In genomic region chr11:47587039-47587675, GRCh38 we compare ENCODE assay signal across 15 cellular contexts. TPM values are rescaled to one million over a fixed set of nuclear protein-coding genes. Genes with fewer than 3 reads are reported as not detected.
DNase-seq lines count a peak whose midpoint lies in the region; ATAC-seq and TF ChIP-seq lines count a peak whose summit lies in the region.
"Had no signal": no experiment of that assay in that cellular context is flagged by ENCODE, and none has a peak within 500 bp of the region (broad histone marks: within the 10 kb centered on the region; RNA-seq: fewer than 3 reads in every experiment).

No MANE protein-coding gene starts in this region.

- TF ChIP-seq POLR2A in right lobe of liver (IDR thresholded peaks at IDR 0.05) (no peak), suprapubic skin (IDR thresholded peaks at IDR 0.05) (no peak), thyroid gland (IDR thresholded peaks at IDR 0.05) (no peak)

- TF ChIP-seq CTCF in MCF 10A (IDR thresholded peaks at IDR 0.05; ENCODE audit: unreplicated experiment) = no peak
- TF ChIP-seq CTCF in mammary epithelial cell (conservative IDR thresholded peaks at IDR 0.05 in 1 of 2, IDR thresholded peaks at IDR 0.05 in 1 of 2; ENCODE audit: extremely low read depth in 1 of 2, insufficient read depth in 1 of 2, low read depth in 1 of 2, low read length in 2 of 2) = no peak
- no peak for TF ChIP-seq CTCF in right lobe of liver (IDR thresholded peaks at IDR 0.05)
- TF ChIP-seq CTCF in suprapubic skin (IDR thresholded peaks at IDR 0.05) = no peak
- no peak for TF ChIP-seq CTCF in thyroid gland (IDR thresholded peaks at IDR 0.05)

- no peak overlapping the region for H2AFZ ChIP-seq in mammary epithelial cell (ENCODE audit: low read depth, low read length)

- intact Hi-C loops in MCF 10A (cut with micrococcal nuclease) = no loop called here
- intact Hi-C loops in mammary epithelial cell (cut with micrococcal nuclease) = no loop called here
- intact Hi-C loops in right lobe of liver (cut with DNase I) = no loop called here
- intact Hi-C loops in thyroid gland (cut with DNase I) = no loop called here

- no peaks in the 10 kb centered on the region for H4K20me1 ChIP-seq in mammary epithelial cell (ENCODE audit: insufficient read depth, low read length)

- no peaks in the 10 kb centered on the region for H3K4me1 ChIP-seq in mammary epithelial cell (ENCODE audit: insufficient read depth, low read length)
- H3K4me1 ChIP-seq in right lobe of liver = no peaks in the 10 kb centered on the region
- peaks cover 25% of the 10 kb centered on the region for H3K4me1 ChIP-seq in suprapubic skin
- H3K4me1 ChIP-seq in thyroid gland = no peaks in the 10 kb centered on the region
- H3K4me1 ChIP-seq: SJSA1 had no signal

- no peaks in the 10 kb centered on the region for H3K27me3 Mint-ChIP-seq in MCF 10A (ENCODE audit: insufficient read depth, unreplicated experiment)
- H3K27me3 Mint-ChIP-seq: central memory CD8-positive, alpha-beta T cell had no signal

- peak; percentile 23 for DNase-seq in MCF 10A (ENCODE audit: unreplicated experiment)
- DNase-seq in mammary epithelial cell = no peak
- DNase-seq in SK-MEL-5 (ENCODE audit: low read depth, low spot score) = peak; percentile 93
- DNase-seq in right lobe of liver = no peak
- peak in 1 of 2 donors; percentile 76 for DNase-seq in suprapubic skin (ENCODE audit: low spot score in 2 of 2)
- no peak for DNase-seq in thyroid gland
- DNase-seq in NCI-H2029 (lab: John Stamatoyannopoulos, UW) = no peak
- DNase-seq: activated T-cell treated with anti-CD3 and anti-CD28 coated beads, Interleukin-2, amount 50 U/mL, for 24 hours; EL; NCI-H1417 treated with DMSO at 0.1 percent for 48 hours had no signal

- H3K4me2 ChIP-seq in mammary epithelial cell (ENCODE audit: insufficient read depth, low read depth, low read length) = no peak overlapping the region

- no peaks in the 10 kb centered on the region for H3K9me3 Mint-ChIP-seq in MCF 10A (ENCODE audit: unreplicated experiment)
- H3K9me3 Mint-ChIP-seq: activated T-cell treated with anti-CD3 and anti-CD28 coated beads, Interleukin-2, amount 50 U/mL, for 24 hours; central memory CD8-positive, alpha-beta T cell; stimulated activated naive CD8-positive, alpha-beta T cell treated with anti-CD3 and anti-CD28 coated beads, Interleukin-15, Interleukin-2, amounts not matched to agents 100 ng/mL and 50 ng/mL, for 24 hours had no signal

- dilution Hi-C loops in mammary epithelial cell (cut with HindIII; ENCODE audit: low sequenced_read_pairs) = no loop called here

- H3K36me3 ChIP-seq in mammary epithelial cell (ENCODE audit: insufficient read depth, low read length) (peaks cover 12% of the 10 kb centered on the region), right lobe of liver (peaks cover 0 to 30% (median 3%) of the 10 kb centered on the region in 4 donors), suprapubic skin (peaks cover 31% of the 10 kb centered on the region), thyroid gland (peaks cover 23 to 28% of the 10 kb centered on the region in 2 donors)

- POLR2A ChIA-PET in MCF 10A (lab: Yijun Ruan, JAX) = interaction anchor here (0.6 kb wide), 1 partner anchor 126 kb away, joined by 4 read pairs; no protein-coding TSS in a partner anchor

- H3K4me3 ChIP-seq in mammary epithelial cell (replicated peaks in 1 of 3; ENCODE audit: insufficient read depth in 1 of 3, low read depth in 2 of 3, low read length in 3 of 3) (no peak overlapping the region), right lobe of liver (no peak overlapping the region), suprapubic skin (peak overlapping the region; percentile 24), thyroid gland (replicated peaks in 1 of 3) (no peak overlapping the region)
- H3K4me3 ChIP-seq: SJSA1 had no signal

- H3K4me1 Mint-ChIP-seq in MCF 10A (ENCODE audit: insufficient read depth, unreplicated experiment) = peaks cover 9% of the 10 kb centered on the region
- H3K4me1 Mint-ChIP-seq: central memory CD8-positive, alpha-beta T cell had no signal

- BruUV-seq in MCF 10A (replicated peaks; lab: Mats Ljungman, UMichigan) = no TSS peak
- BruUV-seq in mammary epithelial cell (replicated peaks; lab: Mats Ljungman, UMichigan) = no TSS peak

- peak overlapping the region; percentile 14 for H3K27ac Mint-ChIP-seq in MCF 10A (ENCODE audit: low read depth, unreplicated experiment)
- H3K27ac Mint-ChIP-seq: activated T-cell treated with anti-CD3 and anti-CD28 coated beads, Interleukin-2, amount 50 U/mL, for 24 hours; stimulated activated naive CD8-positive, alpha-beta T cell treated with anti-CD3 and anti-CD28 coated beads, Interleukin-15, Interleukin-2, amounts not matched to agents 100 ng/mL and 50 ng/mL, for 24 hours had no signal

- H3K27ac ChIP-seq in mammary epithelial cell (ENCODE audit: insufficient read depth, low read depth, low read length) (no peak overlapping the region), right lobe of liver (no peak overlapping the region), suprapubic skin (peak overlapping the region; percentile 83), thyroid gland (no peak overlapping the region)
- H3K27ac ChIP-seq: SJSA1 had no signal

- 55% methylated on average over 5 of the region's 6 CpGs for WGBS in mammary epithelial cell (ENCODE audit: low coverage, missing lambda C conversion rate)
- 40% methylated on average over 4 of the region's 6 CpGs for WGBS in right lobe of liver (ENCODE audit: insufficient coverage, low coverage, low lambda C conversion rate, missing lambda C conversion rate)
- 49% methylated on average over 6 of the region's 6 CpGs for WGBS in suprapubic skin
- WGBS in thyroid gland, 2 donors = 68 to 71% methylated on average over 6 of the region's 6 CpGs

- in situ Hi-C loops in mammary epithelial cell (cut with MboI; ENCODE audit: low sequenced_read_pairs in 2 of 2) = no loop called here
- in situ Hi-C loops in SK-MEL-5 (cut with HindIII; ENCODE audit: low pct_unique_long_range_greater_than_20kb, low sequenced_read_pairs) = no loop called here

- H3K9me3 ChIP-seq in mammary epithelial cell (replicated peaks; ENCODE audit: insufficient read depth, low read length) = no peaks in the 10 kb centered on the region
- no peaks in the 10 kb centered on the region for H3K9me3 ChIP-seq in right lobe of liver
- H3K9me3 ChIP-seq in suprapubic skin = no peaks in the 10 kb centered on the region
- H3K9me3 ChIP-seq in thyroid gland = no peaks in the 10 kb centered on the region
- H3K9me3 ChIP-seq: SJSA1 had no signal

- H3K36me3 Mint-ChIP-seq in MCF 10A (ENCODE audit: insufficient read depth, unreplicated experiment) = peaks cover 40% of the 10 kb centered on the region

- peaks cover 9% of the 10 kb centered on the region for H3K27me3 ChIP-seq in mammary epithelial cell (ENCODE audit: insufficient read depth, low read length)
- H3K27me3 ChIP-seq in right lobe of liver = no peaks in the 10 kb centered on the region
- peaks cover 7% of the 10 kb centered on the region for H3K27me3 ChIP-seq in suprapubic skin
- H3K27me3 ChIP-seq in thyroid gland = peaks cover 5% of the 10 kb centered on the region
- H3K27me3 ChIP-seq: SJSA1 had no signal

- peaks cover 1% of the 10 kb centered on the region for H3K79me2 ChIP-seq in mammary epithelial cell (ENCODE audit: insufficient read depth, low read length)

- TF ChIP-seq EP300 in suprapubic skin (IDR thresholded peaks at IDR 0.05) = no peak

- H3K9ac ChIP-seq in mammary epithelial cell (ENCODE audit: insufficient read depth, low read length) = no peak overlapping the region

- CTCF ChIA-PET in MCF 10A (lab: Yijun Ruan, JAX) = interaction anchor here (0.7 kb wide), 1 partner anchor 13 kb away, joined by 3 read pairs; no protein-coding TSS in a partner anchor
- CTCF ChIA-PET in mammary epithelial cell (lab: Charles Lee; ENCODE audit: low non-redundant PET) = no interaction called here

- ATAC-seq in right lobe of liver = peak; percentile 4 to 37 (median 30)
- no peak for ATAC-seq in GM18517 (IDR thresholded peaks at IDR 0.05; ENCODE audit: unreplicated experiment)

- no peak overlapping the region for H3K4me3 Mint-ChIP-seq in MCF 10A (ENCODE audit: unreplicated experiment)
- H3K4me3 Mint-ChIP-seq: activated T-cell treated with anti-CD3 and anti-CD28 coated beads, Interleukin-2, amount 50 U/mL, for 24 hours; central memory CD8-positive, alpha-beta T cell; stimulated activated naive CD8-positive, alpha-beta T cell treated with anti-CD3 and anti-CD28 coated beads, Interleukin-15, Interleukin-2, amounts not matched to agents 100 ng/mL and 50 ng/mL, for 24 hours had no signal

RNA-seq across cellular contexts. Expression of gene FAM180B, which starts 0.7 kb away (rescaled TPM):
- total RNA-seq in MCF 10A (2022) = not detected in 2 replicates
- total RNA-seq in mammary epithelial cell = not detected
- polyA plus RNA-seq in mammary epithelial cell = not detected
- not detected for polyA minus RNA-seq in mammary epithelial cell
- total RNA-seq in SK-MEL-5 (2014; rRNA removed; shearing (Covaris generic)) = 0.63 and 0.85 TPM in 2 replicates
- 0.86 and 1.5 TPM in 2 replicates for polyA plus RNA-seq in SK-MEL-5 (2015; cell fraction: cytosol; rRNA removed)
- polyA plus RNA-seq in SK-MEL-5 (2015; cell fraction: nucleus; rRNA removed) = 2.7 and 4.4 TPM in 2 replicates
- not detected for total RNA-seq in right lobe of liver
- total RNA-seq in suprapubic skin = 1 to 10 TPM in 2 of 4 donors, under 1 TPM in 1, not detected in 1; 0.72 to 2.3 (median 1.7) TPM
- total RNA-seq in thyroid gland = 1 to 10 TPM in 3 of 4 donors, under 1 TPM in 1; 0.83 to 3.1 (median 1.4) TPM
- total RNA-seq: fibroblast of villous mesenchyme, SJSA1 had no signal

RNA-seq across cellular contexts. Expression of gene C1QTNF4, which starts 7.1 kb away (rescaled TPM):
- total RNA-seq in MCF 10A (2022) (0.42 TPM in 1 of 2 replicates, not detected in the other), mammary epithelial cell (under 1 TPM in 1 of 2 donors, not detected in 1; 0.17 TPM), right lobe of liver (under 1 TPM in 3 of 6 experiments, not detected in 3; 0.21 to 0.44 (median 0.26) TPM), suprapubic skin (1 to 10 TPM in 2 of 4 donors, under 1 TPM in 2; 0.76 to 1.9 (median 1.4) TPM), thyroid gland (1 to 10 TPM; 1.1 to 3.7 (median 1.9) TPM)
- not detected for polyA plus RNA-seq in mammary epithelial cell
- not detected for polyA minus RNA-seq in mammary epithelial cell
- total RNA-seq in SK-MEL-5 (2014; rRNA removed; shearing (Covaris generic)) = not detected in 2 replicates
- 0.13 TPM in 1 of 2 replicates, not detected in the other for polyA plus RNA-seq in SK-MEL-5 (2015; cell fraction: cytosol; rRNA removed)
- polyA plus RNA-seq in SK-MEL-5 (2015; cell fraction: nucleus; rRNA removed) = not detected in 2 replicates

RNA-seq across cellular contexts. Expression of gene NDUFS3, which starts 8.3 kb away (rescaled TPM):
- total RNA-seq in MCF 10A (2022) (117 and 120 TPM in 2 replicates), mammary epithelial cell (10 to 100 TPM; 30.5 to 87.0 TPM), right lobe of liver (10 to 100 TPM; 53.3 to 64.1 (median 58.2) TPM), suprapubic skin (10 to 100 TPM; 41.3 to 79.5 (median 62.5) TPM), thyroid gland (10 to 100 TPM; 42.6 to 84.3 (median 81.2) TPM)
- polyA plus RNA-seq in mammary epithelial cell = 256 TPM
- 57.8 TPM for polyA minus RNA-seq in mammary epithelial cell
- 134 and 156 TPM in 2 replicates for total RNA-seq in SK-MEL-5 (2014; rRNA removed; shearing (Covaris generic))
- 156 and 192 TPM in 2 replicates for polyA plus RNA-seq in SK-MEL-5 (2015; cell fraction: cytosol; rRNA removed)
- polyA plus RNA-seq in SK-MEL-5 (2015; cell fraction: nucleus; rRNA removed) = 197 and 275 TPM in 2 replicates

RNA-seq across cellular contexts. Expression of gene KBTBD4, which starts 8.4 kb away (rescaled TPM):
- total RNA-seq in MCF 10A (2022) = 8.4 and 12.6 TPM in 2 replicates
- 10 to 100 TPM; 12.2 to 17.8 TPM for total RNA-seq in mammary epithelial cell
- polyA plus RNA-seq in mammary epithelial cell = 19.4 TPM
- 16.9 TPM for polyA minus RNA-seq in mammary epithelial cell
- 26.1 and 26.5 TPM in 2 replicates for total RNA-seq in SK-MEL-5 (2014; rRNA removed; shearing (Covaris generic))
- 21.9 and 24.5 TPM in 2 replicates for polyA plus RNA-seq in SK-MEL-5 (2015; cell fraction: cytosol; rRNA removed)
- polyA plus RNA-seq in SK-MEL-5 (2015; cell fraction: nucleus; rRNA removed) = 9.6 and 12.5 TPM in 2 replicates
- 1 to 10 TPM; 6.5 to 9.2 (median 7.3) TPM for total RNA-seq in right lobe of liver
- 10 to 100 TPM; 18.4 to 32.2 (median 21.2) TPM for total RNA-seq in suprapubic skin
- 10 to 100 TPM; 22.8 to 34.5 (median 30.7) TPM for total RNA-seq in thyroid gland

RNA-seq across cellular contexts. Expression of gene PTPMT1, which starts 21.8 kb away (rescaled TPM):
- 44.6 and 49.0 TPM in 2 replicates for total RNA-seq in MCF 10A (2022)
- total RNA-seq in mammary epithelial cell = 10 to 100 TPM; 57.2 to 65.3 TPM
- polyA plus RNA-seq in mammary epithelial cell = 64.3 TPM
- 24.5 TPM for polyA minus RNA-seq in mammary epithelial cell
- total RNA-seq in SK-MEL-5 (2014; rRNA removed; shearing (Covaris generic)) = 70.7 and 76.8 TPM in 2 replicates
- polyA plus RNA-seq in SK-MEL-5 (2015; cell fraction: cytosol; rRNA removed) = 77.0 and 77.2 TPM in 2 replicates
- polyA plus RNA-seq in SK-MEL-5 (2015; cell fraction: nucleus; rRNA removed) = 13.2 and 34.0 TPM in 2 replicates
- 100 to 1,000 TPM in 1 of 6 experiments, 10 to 100 TPM in 5; 14.7 to 118 (median 20.5) TPM for total RNA-seq in right lobe of liver
- 10 to 100 TPM; 63.2 to 81.4 (median 71.6) TPM for total RNA-seq in suprapubic skin
- 100 to 1,000 TPM in 3 of 4 donors, 10 to 100 TPM in 1; 93.9 to 149 (median 125) TPM for total RNA-seq in thyroid gland

Comparison
In these comparisons a context has a peak if more than half of its experiments do, and no peak if none do; other contexts are left out.
1. DNase-seq: peak in MCF 10A (single experiment) and SK-MEL-5 (single experiment); none in mammary epithelial cell (single experiment), right lobe of liver (0 of 3), thyroid gland (0 of 2) and NCI-H2029 (single experiment).